ENCODE assay signal across 8 cellular contexts in the genomic region with DNA sequence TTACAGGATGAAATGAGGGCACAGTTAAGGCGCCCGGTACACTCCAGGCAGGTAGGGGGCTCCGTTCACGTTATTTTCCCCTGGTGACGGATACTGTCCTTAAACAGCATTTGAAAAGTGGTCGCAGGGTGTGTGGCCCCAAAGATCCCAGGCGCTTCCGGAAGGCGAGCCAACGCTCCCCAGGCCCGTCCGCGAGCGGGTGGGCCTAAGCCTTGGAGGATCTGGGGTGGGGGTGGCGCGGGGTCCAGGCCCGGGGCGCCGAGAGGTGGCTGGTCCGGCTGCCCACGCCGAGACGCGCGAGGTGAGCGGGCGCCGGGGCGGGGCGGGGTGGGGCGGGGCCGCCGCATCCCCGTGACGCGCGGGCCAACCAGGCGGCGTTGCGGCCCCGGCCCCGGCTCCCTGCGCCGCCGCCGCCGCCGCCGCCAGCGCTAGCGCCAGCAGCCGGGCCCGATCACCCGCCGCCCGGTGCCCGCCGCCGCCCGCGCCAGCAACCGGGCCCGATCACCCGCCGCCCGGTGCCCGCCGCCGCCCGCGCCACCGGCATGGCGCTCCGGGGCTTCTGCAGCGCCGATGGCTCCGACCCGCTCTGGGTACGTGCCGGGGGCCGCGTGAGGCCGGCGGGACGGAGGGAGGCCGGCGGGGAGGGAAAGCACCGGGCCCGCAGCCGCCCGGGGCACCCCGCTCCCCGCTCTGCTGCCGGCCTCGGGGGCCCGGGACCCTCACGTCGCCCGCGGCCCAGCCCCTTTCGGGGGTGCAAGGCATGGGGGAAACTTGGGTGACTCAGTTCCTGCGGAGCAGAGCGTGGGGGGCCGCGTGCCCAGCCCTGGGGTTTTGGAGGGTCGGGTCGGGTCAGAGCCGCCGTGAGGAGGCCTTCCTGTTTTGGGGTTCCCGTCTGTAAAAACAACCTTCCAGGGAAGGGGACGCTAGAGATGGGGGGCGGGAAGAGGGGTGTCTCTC. TPM values are rescaled to one million over a fixed set of nuclear protein-coding genes. Genes with fewer than 3 reads are reported as not detected.
DNase-seq lines count a peak whose midpoint lies in the region; ATAC-seq and TF ChIP-seq lines count a peak whose summit lies in the region.

A gene (plus strand): TSS at position 407 of the 957 bp plus-strand sequence. CDS start 136 bp downstream, at position 543.

- H3K4me3 ChIP-seq in SJSA1 (peak within 1 kb of the TSS; percentile 95), psoas muscle (peak within 1 kb of the TSS; percentile 83)

- H3K27me3 ChIP-seq in SJSA1 (replicated peaks) (no peaks in the 10 kb centered on the region), psoas muscle (ENCODE audit: insufficient read depth in 3 of 3, low read length in 2 of 3) (no peaks in the 10 kb centered on the region)

- ATAC-seq in HG03097 (IDR thresholded peaks at IDR 0.05; ENCODE audit: low FRiP score, unreplicated experiment) = peak; percentile 46
- peak; percentile 78 to 81 (median 79) for ATAC-seq in psoas muscle
- ATAC-seq in HG03378 (IDR thresholded peaks at IDR 0.05; ENCODE audit: unreplicated experiment) = no peak

- TF ChIP-seq CTCF in psoas muscle (IDR thresholded peaks at IDR 0.05) = no peak

- H3K27ac ChIP-seq in SJSA1 (peak within 1 kb of the TSS; percentile 72), psoas muscle (peak within 1 kb of the TSS; percentile 83)

- intact Hi-C loops in cardiac septum (cut with DNase I) (loop anchor here (1.0 to 5.0 kb wide), 2 partner anchors 62 to 73 kb away; a partner anchor contains a TSS), psoas muscle (cut with DNase I) (loop anchor here (5.0 to 10.0 kb wide), 4 partner anchors 48 to 75 kb away; a partner anchor contains a TSS)

- 0 to 2% (median 1%) methylated on average over 38 to 112 of the region's 112 CpGs for WGBS in psoas muscle, 3 donors

- DNase-seq in NCI-H2196 (lab: John Stamatoyannopoulos, UW; ENCODE audit: unreplicated experiment) (peak; percentile 45), NCI-H2196 treated with DMSO at 0.1 percent for 48 hours (lab: John Stamatoyannopoulos, UW; ENCODE audit: unreplicated experiment) (no peak), SJSA1 (ENCODE audit: low read depth in 1 of 2, low spot score in 2 of 2) (no peak), cardiac septum (ENCODE audit: low spot score) (no peak), psoas muscle (peak; percentile 52 to 69)
- peak; percentile 68 for DNase-seq in activated naive CD4-positive, alpha-beta T cell treated with anti-CD3 and anti-CD28 coated beads, Interleukin-2, amount 50 U/mL, for 16 hours

- H3K4me1 ChIP-seq in SJSA1 (replicated peaks) (peaks cover 51% of the 10 kb centered on the region), psoas muscle (peaks cover 27% of the 10 kb centered on the region)

- peaks cover 18% of the 10 kb centered on the region for H3K36me3 ChIP-seq in SJSA1
- no peaks in the 10 kb centered on the region for H3K36me3 ChIP-seq in psoas muscle (ENCODE audit: insufficient read depth in 1 of 2, low read depth in 1 of 2)

- no peaks in the 10 kb centered on the region for H3K9me3 ChIP-seq in SJSA1 (replicated peaks)
- H3K9me3 ChIP-seq in psoas muscle = no peaks in the 10 kb centered on the region

RNA-seq across cellular contexts. Expression of the gene that starts here (rescaled TPM):
- total RNA-seq in SJSA1 (2014; rRNA removed; shearing (Covaris generic)) = 14.9 and 25.0 TPM in 2 replicates
- 16.6 TPM for total RNA-seq in cardiac septum
- total RNA-seq in psoas muscle = 10 to 100 TPM; 19.5 to 36.5 (median 30.3) TPM
- 10 to 100 TPM in 2 of 3 donors, 1 to 10 TPM in 1; 7.4 to 20.5 (median 15.1) TPM for polyA plus RNA-seq in psoas muscle

Comparison
In these comparisons a context has a peak if more than half of its experiments do, and no peak if none do; other contexts are left out.
1. DNase-seq: peak in NCI-H2196 (single experiment), activated naive CD4-positive, alpha-beta T cell treated with anti-CD3 and anti-CD28 coated beads, Interleukin-2, amount 50 U/mL, for 16 hours (single experiment) and psoas muscle (2 of 2); none in NCI-H2196 treated with DMSO at 0.1 percent for 48 hours (single experiment), SJSA1 (0 of 2) and cardiac septum (single experiment).